In the genomic region with DNA sequence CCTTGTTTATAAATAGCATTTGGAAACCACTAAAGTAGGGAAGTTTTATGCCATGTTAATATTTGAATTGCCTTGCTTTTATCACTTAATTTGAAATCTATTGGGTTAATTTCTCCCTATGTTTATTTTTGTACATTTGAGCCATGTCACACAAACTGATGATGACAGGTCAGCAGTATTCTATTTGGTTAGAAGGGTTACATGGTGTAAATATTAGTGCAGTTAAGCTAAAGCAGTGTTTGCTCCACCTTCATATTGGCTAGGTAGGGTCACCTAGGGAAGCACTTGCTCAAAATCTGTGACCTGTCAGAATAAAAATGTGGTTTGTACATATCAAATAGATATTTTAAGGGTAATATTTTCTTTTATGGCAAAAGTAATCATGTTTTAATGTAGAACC, we compare ENCODE assay signal across 14 cellular contexts. TPM values are rescaled to one million over a fixed set of nuclear protein-coding genes. Genes with fewer than 3 reads are reported as not detected.
DNase-seq lines count a peak whose midpoint lies in the region; ATAC-seq and TF ChIP-seq lines count a peak whose summit lies in the region.
"Had no signal": no experiment of that assay in that cellular context is flagged by ENCODE, and none has a peak within 500 bp of the region (broad histone marks: within the 10 kb centered on the region; RNA-seq: fewer than 3 reads in every experiment).

No MANE protein-coding gene starts in this region.

- ATAC-seq in CD4-positive, alpha-beta T cell (ENCODE audit: poor library complexity) = no peak
- ATAC-seq in GM23338 = no peak
- ATAC-seq in HG03520 (IDR thresholded peaks at IDR 0.05; ENCODE audit: unreplicated experiment) = no peak

- H3K4me3 Mint-ChIP-seq in CD4-positive, alpha-beta T cell = peak overlapping the region; percentile 43
- H3K4me3 Mint-ChIP-seq in GM23338 (no peak overlapping the region; the same call in 2 of the 3 replicates), neural crest cell (peak overlapping the region; percentile 96), CD14-positive monocyte (no peak overlapping the region)
- H3K4me3 Mint-ChIP-seq in activated T-helper 2 cell treated with anti-CD3 and anti-CD28 coated beads, Interferon-gamma antibody, Interleukin-2, Interleukin-4, amounts not matched to agents 10 μg/mL and 5 μg/mL and 100 μg/mL, durations not matched to agents 14 hours and 24 hours and 36 hours (ENCODE audit: low read depth) = no peak overlapping the region

- H3K27ac Mint-ChIP-seq in CD4-positive, alpha-beta T cell = peak overlapping the region; percentile 87
- H3K27ac Mint-ChIP-seq in GM23338 (no peak overlapping the region), neural crest cell (ENCODE audit: unreplicated experiment) (no peak overlapping the region), CD14-positive monocyte (no peak overlapping the region)
- peak overlapping the region; percentile 33 for H3K27ac Mint-ChIP-seq in activated T-helper 2 cell treated with anti-CD3 and anti-CD28 coated beads, Interferon-gamma antibody, Interleukin-2, Interleukin-4, amounts not matched to agents 10 μg/mL and 5 μg/mL and 100 μg/mL, durations not matched to agents 14 hours and 24 hours and 36 hours

- H3K9me3 Mint-ChIP-seq in CD4-positive, alpha-beta T cell = no peaks in the 10 kb centered on the region
- peaks cover 4% of the 10 kb centered on the region; the same call in 2 of the 3 replicates for H3K9me3 Mint-ChIP-seq in GM23338
- no peaks in the 10 kb centered on the region for H3K9me3 Mint-ChIP-seq in activated T-helper 2 cell treated with anti-CD3 and anti-CD28 coated beads, Interferon-gamma antibody, Interleukin-2, Interleukin-4, amounts not matched to agents 10 μg/mL and 5 μg/mL and 100 μg/mL, durations not matched to agents 14 hours and 24 hours and 36 hours
- no peaks in the 10 kb centered on the region for H3K9me3 Mint-ChIP-seq in neural crest cell
- H3K9me3 Mint-ChIP-seq in CD14-positive monocyte = peaks cover 0 to 1% (median 0%) of the 10 kb centered on the region in 7 donors
- H3K9me3 Mint-ChIP-seq: IgD-negative memory B cell had no signal

- no peak overlapping the region for H4K91ac ChIP-seq in neuronal stem cell (ENCODE audit: low read depth, low read length, poor library complexity)

- H3K79me2 ChIP-seq in GM23338 (replicated peaks; ENCODE audit: insufficient read depth) = peaks cover 33% of the 10 kb centered on the region

- peaks cover 2% of the 10 kb centered on the region for H3K79me1 ChIP-seq in neuronal stem cell (ENCODE audit: low read depth, low read length)

- no peak overlapping the region for H3K9ac ChIP-seq in neuronal stem cell (ENCODE audit: low read depth, low read length, poor library complexity)

- H4K20me1 ChIP-seq in GM23338 (replicated peaks; ENCODE audit: insufficient read depth) = peaks cover 44% of the 10 kb centered on the region

- no peak overlapping the region for H2BK15ac ChIP-seq in neuronal stem cell (ENCODE audit: low read length)

- H3K36me3 ChIP-seq in GM23338 (ENCODE audit: insufficient read depth) (peaks cover 47% of the 10 kb centered on the region), neuronal stem cell (replicated peaks in 1 of 2; ENCODE audit: control insufficient read depth in 2 of 2, insufficient read depth in 2 of 2, low read length in 2 of 2) (peaks cover 29 to 56% of the 10 kb centered on the region in 2 donors)

- no peak overlapping the region for H4K8ac ChIP-seq in neuronal stem cell (ENCODE audit: low read depth, low read length)

- H2BK120ac ChIP-seq in neuronal stem cell (ENCODE audit: low read depth, low read length) = no peak overlapping the region

- H3K4me3 ChIP-seq in GM23338 (no peak overlapping the region), neuronal stem cell (ENCODE audit: low read length in 2 of 2) (no peak overlapping the region)
- H3K4me3 ChIP-seq: HAP-1 had no signal

- no peak overlapping the region for H3K14ac ChIP-seq in neuronal stem cell (ENCODE audit: low read length)

- H2AFZ ChIP-seq in GM23338 (no peak overlapping the region), neuronal stem cell (ENCODE audit: low read length) (no peak overlapping the region)

- H2AK5ac ChIP-seq in neuronal stem cell (ENCODE audit: low read depth, low read length) = no peak overlapping the region

- CTCF ChIA-PET in CD4-positive, alpha-beta T cell (lab: Charles Lee) = no interaction called here

- H3K4me1 Mint-ChIP-seq in CD4-positive, alpha-beta T cell (ENCODE audit: low read depth) = peaks cover 57% of the 10 kb centered on the region
- peaks cover 53% of the 10 kb centered on the region for H3K4me1 Mint-ChIP-seq in GM23338
- peaks cover 66% of the 10 kb centered on the region for H3K4me1 Mint-ChIP-seq in activated T-helper 2 cell treated with anti-CD3 and anti-CD28 coated beads, Interferon-gamma antibody, Interleukin-2, Interleukin-4, amounts not matched to agents 10 μg/mL and 5 μg/mL and 100 μg/mL, durations not matched to agents 14 hours and 24 hours and 36 hours (ENCODE audit: low read depth)
- H3K4me1 Mint-ChIP-seq in neural crest cell = peaks cover 53% of the 10 kb centered on the region
- peaks cover 41% of the 10 kb centered on the region for H3K4me1 Mint-ChIP-seq in CD14-positive monocyte

- no peaks in the 10 kb centered on the region for H3K9me3 ChIP-seq in CD4-positive, alpha-beta T cell (ENCODE audit: control insufficient read depth, low read length)
- no peaks in the 10 kb centered on the region for H3K9me3 ChIP-seq in neuronal stem cell (replicated peaks in 1 of 2; ENCODE audit: control insufficient read depth in 2 of 2, insufficient read depth in 1 of 2, low read depth in 1 of 2, low read length in 2 of 2)
- H3K9me3 ChIP-seq: HAP-1 had no signal

- no peaks in the 10 kb centered on the region for H3K27me3 Mint-ChIP-seq in CD4-positive, alpha-beta T cell
- H3K27me3 Mint-ChIP-seq in GM23338 (ENCODE audit: insufficient read depth, low read depth, poor library complexity) (peaks cover 24% of the 10 kb centered on the region), neural crest cell (ENCODE audit: low read depth) (peaks cover 13% of the 10 kb centered on the region), CD14-positive monocyte (ENCODE audit: low read depth in 3 of 3) (peaks cover 3 to 9% (median 6%) of the 10 kb centered on the region in 3 donors)
- no peaks in the 10 kb centered on the region for H3K27me3 Mint-ChIP-seq in activated T-helper 2 cell treated with anti-CD3 and anti-CD28 coated beads, Interferon-gamma antibody, Interleukin-2, Interleukin-4, amounts not matched to agents 10 μg/mL and 5 μg/mL and 100 μg/mL, durations not matched to agents 14 hours and 24 hours and 36 hours (ENCODE audit: low read depth)

- DNase-seq in CD4-positive, alpha-beta T cell = no peak
- DNase-seq in GM23338 (ENCODE audit: low spot score) (no peak), neural crest cell (ENCODE audit: low read depth, low spot score) (no peak), CD14-positive monocyte (ENCODE audit: low spot score) (no peak), neuronal stem cell (ENCODE audit: low spot score) (no peak)
- DNase-seq in activated T-helper 2 cell treated with anti-CD3 and anti-CD28 coated beads, Interferon-gamma antibody, Interleukin-2, Interleukin-4, amounts not matched to agents 10 μg/mL and 5 μg/mL and 100 μg/mL, durations not matched to agents 14 hours and 24 hours and 36 hours (ENCODE audit: low spot score) = no peak
- DNase-seq: BE2C, MV-4-11, NCI-H187 treated with DMSO at 0.1 percent for 48 hours, NCI-H526 treated with DMSO at 0.1 percent for 48 hours, SIG-M5 had no signal

- H3K18ac ChIP-seq in neuronal stem cell (ENCODE audit: low read length) = no peak overlapping the region

- peaks cover 56% of the 10 kb centered on the region for H3K36me3 Mint-ChIP-seq in CD4-positive, alpha-beta T cell (ENCODE audit: low read depth)
- peaks cover 54% of the 10 kb centered on the region for H3K36me3 Mint-ChIP-seq in GM23338 (ENCODE audit: low read depth)
- peaks cover 55% of the 10 kb centered on the region for H3K36me3 Mint-ChIP-seq in activated T-helper 2 cell treated with anti-CD3 and anti-CD28 coated beads, Interferon-gamma antibody, Interleukin-2, Interleukin-4, amounts not matched to agents 10 μg/mL and 5 μg/mL and 100 μg/mL, durations not matched to agents 14 hours and 24 hours and 36 hours (ENCODE audit: low read depth)
- peaks cover 38% of the 10 kb centered on the region for H3K36me3 Mint-ChIP-seq in neural crest cell (ENCODE audit: low read depth)
- H3K36me3 Mint-ChIP-seq in CD14-positive monocyte = peaks cover 44 to 48% of the 10 kb centered on the region in 2 donors

- H3K9me2 ChIP-seq in GM23338 (ENCODE audit: insufficient read depth) = no peaks in the 10 kb centered on the region

- 0 out of 2 replicates have a peak overlapping the region, but pooled peaks have one; percentile 2 for H3K4me2 ChIP-seq in GM23338
- H3K4me2 ChIP-seq in neuronal stem cell (ENCODE audit: insufficient read depth, low read length, poor library complexity, severe bottlenecking) = no peak overlapping the region

- H3K27me3 ChIP-seq in CD4-positive, alpha-beta T cell (ENCODE audit: control insufficient read depth, insufficient read depth, low read length) = no peaks in the 10 kb centered on the region
- H3K27me3 ChIP-seq in GM23338 (ENCODE audit: insufficient read depth) = no peaks in the 10 kb centered on the region
- H3K27me3 ChIP-seq in neuronal stem cell (ENCODE audit: control insufficient read depth in 3 of 3, insufficient read depth in 3 of 3, low read depth in 1 of 3, low read length in 3 of 3) = no peaks in the 10 kb centered on the region
- H3K27me3 ChIP-seq: BE2C had no signal

- no peak overlapping the region for H3K23ac ChIP-seq in neuronal stem cell (ENCODE audit: low read depth, low read length, poor library complexity)

- no peak overlapping the region for H3K27ac ChIP-seq in CD4-positive, alpha-beta T cell (ENCODE audit: low read depth, low read length)
- no peak overlapping the region for H3K27ac ChIP-seq in GM23338 (ENCODE audit: low read depth)
- no peak overlapping the region for H3K27ac ChIP-seq in neuronal stem cell (replicated peaks; ENCODE audit: low read length)

- H3K4ac ChIP-seq in neuronal stem cell (ENCODE audit: low read length) = no peak overlapping the region

- intact Hi-C loops in CD4-positive, alpha-beta T cell (cut with DNase I, micrococcal nuclease) = loop anchor here in 1 of 2 experiments (10.0 kb wide), 1 partner anchor 1059 kb away; no protein-coding TSS in a partner anchor
- intact Hi-C loops in activated T-helper 2 cell treated with anti-CD3 and anti-CD28 coated beads, Interferon-gamma antibody, Interleukin-2, Interleukin-4, amounts not matched to agents 10 μg/mL and 5 μg/mL and 100 μg/mL, durations not matched to agents 14 hours and 24 hours and 36 hours (cut with micrococcal nuclease) = no loop called here
- intact Hi-C loops in CD14-positive monocyte (cut with micrococcal nuclease) = loop anchor here in 1 of 2 donors (10.0 kb wide), 1 partner anchor 1619 kb away; a partner anchor contains a TSS

- no peak overlapping the region for H2BK12ac ChIP-seq in neuronal stem cell (ENCODE audit: low read length)

- no peak for TF ChIP-seq CTCF in CD4-positive, alpha-beta T cell (IDR thresholded peaks at IDR 0.05)
- TF ChIP-seq CTCF in GM23338 (conservative IDR thresholded peaks at IDR 0.05; ENCODE audit: low read depth in 2 of 2) = no peak
- no peak for TF ChIP-seq CTCF in neural crest cell (conservative IDR thresholded peaks at IDR 0.05)
- TF ChIP-seq CTCF in CD14-positive monocyte (IDR thresholded peaks at IDR 0.05) = no peak

- POLR2A ChIA-PET in CD4-positive, alpha-beta T cell (lab: Charles Lee) = interaction anchor here (1.4 kb wide), 1 partner anchor 37 kb away, joined by 4 read pairs; a partner anchor contains a TSS

- peaks cover 59% of the 10 kb centered on the region for H3F3A ChIP-seq in GM23338 (replicated peaks; ENCODE audit: low read depth)

- no peak overlapping the region for H2BK5ac ChIP-seq in neuronal stem cell (ENCODE audit: low read length)

- peaks cover 39% of the 10 kb centered on the region for H3K4me1 ChIP-seq in GM23338 (ENCODE audit: insufficient read depth)
- peaks cover 3 to 14% of the 10 kb centered on the region in 2 donors for H3K4me1 ChIP-seq in neuronal stem cell (ENCODE audit: control insufficient read depth in 2 of 2, insufficient read depth in 1 of 2, low read depth in 1 of 2, low read length in 2 of 2)

RNA-seq across cellular contexts. Expression of a gene that starts 4.4 kb away (rescaled TPM):
- total RNA-seq in CD4-positive, alpha-beta T cell = 100 to 1,000 TPM; 278 to 302 TPM
- 855 and 976 TPM in 2 replicates for total RNA-seq in GM23338 (2014; rRNA removed; shearing (Covaris generic))
- polyA plus RNA-seq in GM23338 (2016; fragmentation: Nextera tagmentation; extraction: Ambion mirVana) = 2,114 and 2,289 TPM in 2 replicates
- 1,905 and 1,953 TPM in 2 replicates for total RNA-seq in activated T-helper 2 cell treated with anti-CD3 and anti-CD28 coated beads, Interferon-gamma antibody, Interleukin-2, Interleukin-4, amounts not matched to agents 10 μg/mL and 5 μg/mL and 100 μg/mL, durations not matched to agents 14 hours and 24 hours and 36 hours
- 1,593 and 1,610 TPM in 2 replicates for total RNA-seq in neural crest cell
- polyA plus RNA-seq in CD14-positive monocyte = 100 to 1,000 TPM; 366 to 443 TPM
- 728 TPM for polyA plus RNA-seq in neuronal stem cell (2013, experiment 1 of 2)
- 721 TPM for polyA plus RNA-seq in neuronal stem cell (2013, experiment 2 of 2)

RNA-seq across cellular contexts. Expression of a gene that starts 37.2 kb away (rescaled TPM):
- 10 to 100 TPM; 13.4 to 14.1 TPM for total RNA-seq in CD4-positive, alpha-beta T cell
- total RNA-seq in GM23338 (2014; rRNA removed; shearing (Covaris generic)) = 23.9 and 35.4 TPM in 2 replicates
- polyA plus RNA-seq in GM23338 (2016; fragmentation: Nextera tagmentation; extraction: Ambion mirVana) (16.4 and 17.7 TPM in 2 replicates), CD14-positive monocyte (1 to 10 TPM; 4.8 to 7.6 TPM)
- 19.6 and 19.9 TPM in 2 replicates for total RNA-seq in activated T-helper 2 cell treated with anti-CD3 and anti-CD28 coated beads, Interferon-gamma antibody, Interleukin-2, Interleukin-4, amounts not matched to agents 10 μg/mL and 5 μg/mL and 100 μg/mL, durations not matched to agents 14 hours and 24 hours and 36 hours
- 31.0 and 32.7 TPM in 2 replicates for total RNA-seq in neural crest cell
- polyA plus RNA-seq in neuronal stem cell (2013, experiment 1 of 2) = 26.0 TPM
- polyA plus RNA-seq in neuronal stem cell (2013, experiment 2 of 2) = 28.0 TPM

Comparison
In these comparisons a context has a peak if more than half of its experiments do, and no peak if none do; other contexts are left out.
1. H3K27ac Mint-ChIP-seq: peak in CD4-positive, alpha-beta T cell (single experiment) and activated T-helper 2 cell treated with anti-CD3 and anti-CD28 coated beads, Interferon-gamma antibody, Interleukin-2, Interleukin-4, amounts not matched to agents 10 μg/mL and 5 μg/mL and 100 μg/mL, durations not matched to agents 14 hours and 24 hours and 36 hours (single experiment); none in GM23338 (single experiment), neural crest cell (single experiment) and CD14-positive monocyte (0 of 7).
2. H3K4me3 Mint-ChIP-seq: peak in CD4-positive, alpha-beta T cell (single experiment) and neural crest cell (single experiment); none in GM23338 (single experiment), activated T-helper 2 cell treated with anti-CD3 and anti-CD28 coated beads, Interferon-gamma antibody, Interleukin-2, Interleukin-4, amounts not matched to agents 10 μg/mL and 5 μg/mL and 100 μg/mL, durations not matched to agents 14 hours and 24 hours and 36 hours (single experiment) and CD14-positive monocyte (0 of 2).